1 cellular context compared by ENCODE assay signal in genomic region chr10:112302335-112302734, GRCh38.
A peak's percentile ranks its signal among the peaks of the same experiment; 100 is the strongest.
TF ChIP-seq lines count a peak whose summit lies in the region.

No MANE protein-coding gene starts in this region.

TF ChIP-seq in HepG2, 621 proteins besides CTCF, POLR2A, EP300 and RAD21 (continued from another document and continues in another):
- TF ChIP-seq, protein P1, sequence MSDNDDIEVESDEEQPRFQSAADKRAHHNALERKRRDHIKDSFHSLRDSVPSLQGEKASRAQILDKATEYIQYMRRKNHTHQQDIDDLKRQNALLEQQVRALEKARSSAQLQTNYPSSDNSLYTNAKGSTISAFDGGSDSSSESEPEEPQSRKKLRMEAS (IDR thresholded peaks at IDR 0.05): no peak
- TF ChIP-seq ASH2L (IDR thresholded peaks at IDR 0.05; ENCODE audit: insufficient read length, low read depth, low read length) (no peak), GPBP1L1 (CRISPR knock-in tag; IDR thresholded peaks at IDR 0.05) (no peak), ZNF276 (CRISPR knock-in tag; IDR thresholded peaks at IDR 0.05; ENCODE audit: low read depth) (no peak), TBL1XR1 (IDR thresholded peaks at IDR 0.05; ENCODE audit: borderline replicate concordance, low read length, partially characterized antibody) (no peak), MEIS1 (CRISPR knock-in tag; IDR thresholded peaks at IDR 0.05; ENCODE audit: borderline replicate concordance) (no peak), ZNF17 (CRISPR knock-in tag; IDR thresholded peaks at IDR 0.05) (no peak), TERF1 (CRISPR knock-in tag; IDR thresholded peaks at IDR 0.05) (no peak), ZNF557 (CRISPR knock-in tag; IDR thresholded peaks at IDR 0.05) (no peak), LRRFIP1 (CRISPR knock-in tag; conservative IDR thresholded peaks at IDR 0.05) (no peak), KAT2B (IDR thresholded peaks at IDR 0.05; ENCODE audit: borderline replicate concordance, low read depth, low read length) (no peak), SMC3 (IDR thresholded peaks at IDR 0.05; ENCODE audit: low read length) (no peak), AGO1 (IDR thresholded peaks at IDR 0.05; ENCODE audit: low read depth, low read length, poor library complexity, severe bottlenecking) (no peak), ZNF704 (CRISPR knock-in tag; IDR thresholded peaks at IDR 0.05; ENCODE audit: borderline replicate concordance) (no peak), SNRNP70 (IDR thresholded peaks at IDR 0.05; ENCODE audit: low read depth, low read length) (no peak), TOPORS (CRISPR knock-in tag; IDR thresholded peaks at IDR 0.05) (no peak), ZNF282 (IDR thresholded peaks at IDR 0.05; ENCODE audit: partially characterized antibody) (no peak), ATRX (CRISPR knock-in tag; IDR thresholded peaks at IDR 0.05; ENCODE audit: borderline replicate concordance) (no peak), BRD4 (CRISPR knock-in tag; IDR thresholded peaks at IDR 0.05) (peak; percentile 64; the same call in 1 of the 2 replicates), ZSCAN31 (CRISPR knock-in tag; IDR thresholded peaks at IDR 0.05; ENCODE audit: low read depth) (no peak), RFX3 (CRISPR knock-in tag; IDR thresholded peaks at IDR 0.05) (no peak), SIX1 (CRISPR knock-in tag; IDR thresholded peaks at IDR 0.05; ENCODE audit: borderline replicate concordance) (0 out of 2 replicates have a peak, but pooled peaks have one; percentile 52), MED8 (CRISPR knock-in tag; IDR thresholded peaks at IDR 0.05; ENCODE audit: insufficient replicate concordance) (no peak), FOXP1 (IDR thresholded peaks at IDR 0.05) (no peak), FOXP1 (CRISPR knock-in tag; IDR thresholded peaks at IDR 0.05) (peak; percentile 43; the same call in 1 of the 2 replicates), STAT5B (CRISPR knock-in tag; IDR thresholded peaks at IDR 0.05) (no peak), ZBTB20 (CRISPR knock-in tag; IDR thresholded peaks at IDR 0.05; ENCODE audit: borderline replicate concordance, low read depth) (no peak), PBX2 (CRISPR knock-in tag; IDR thresholded peaks at IDR 0.05) (no peak), ZNF446 (CRISPR knock-in tag; IDR thresholded peaks at IDR 0.05) (no peak), SP2 (CRISPR knock-in tag; IDR thresholded peaks at IDR 0.05) (no peak), YEATS4 (CRISPR knock-in tag; IDR thresholded peaks at IDR 0.05; ENCODE audit: borderline replicate concordance) (no peak), FOXA3 (CRISPR knock-in tag; IDR thresholded peaks at IDR 0.05) (peak; percentile 61), ISL2 (CRISPR knock-in tag; IDR thresholded peaks at IDR 0.05) (peak; percentile 89), HHEX (CRISPR knock-in tag; IDR thresholded peaks at IDR 0.05) (no peak), CBX5 (CRISPR knock-in tag; IDR thresholded peaks at IDR 0.05; ENCODE audit: borderline replicate concordance) (no peak), ZNF792 (CRISPR knock-in tag; IDR thresholded peaks at IDR 0.05) (no peak), SRSF4 (IDR thresholded peaks at IDR 0.05; ENCODE audit: low read depth, low read length, poor library complexity, severe bottlenecking) (no peak), ATF7 (IDR thresholded peaks at IDR 0.05) (no peak), ATF7 (CRISPR knock-in tag; IDR thresholded peaks at IDR 0.05) (no peak)
- TF ChIP-seq, protein P2, sequence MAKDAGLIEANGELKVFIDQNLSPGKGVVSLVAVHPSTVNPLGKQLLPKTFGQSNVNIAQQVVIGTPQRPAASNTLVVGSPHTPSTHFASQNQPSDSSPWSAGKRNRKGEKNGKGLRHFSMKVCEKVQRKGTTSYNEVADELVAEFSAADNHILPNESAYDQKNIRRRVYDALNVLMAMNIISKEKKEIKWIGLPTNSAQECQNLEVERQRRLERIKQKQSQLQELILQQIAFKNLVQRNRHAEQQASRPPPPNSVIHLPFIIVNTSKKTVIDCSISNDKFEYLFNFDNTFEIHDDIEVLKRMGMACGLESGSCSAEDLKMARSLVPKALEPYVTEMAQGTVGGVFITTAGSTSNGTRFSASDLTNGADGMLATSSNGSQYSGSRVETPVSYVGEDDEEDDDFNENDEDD (CRISPR knock-in tag; IDR thresholded peaks at IDR 0.05; ENCODE audit: borderline replicate concordance): no peak
- TF ChIP-seq, protein P3, sequence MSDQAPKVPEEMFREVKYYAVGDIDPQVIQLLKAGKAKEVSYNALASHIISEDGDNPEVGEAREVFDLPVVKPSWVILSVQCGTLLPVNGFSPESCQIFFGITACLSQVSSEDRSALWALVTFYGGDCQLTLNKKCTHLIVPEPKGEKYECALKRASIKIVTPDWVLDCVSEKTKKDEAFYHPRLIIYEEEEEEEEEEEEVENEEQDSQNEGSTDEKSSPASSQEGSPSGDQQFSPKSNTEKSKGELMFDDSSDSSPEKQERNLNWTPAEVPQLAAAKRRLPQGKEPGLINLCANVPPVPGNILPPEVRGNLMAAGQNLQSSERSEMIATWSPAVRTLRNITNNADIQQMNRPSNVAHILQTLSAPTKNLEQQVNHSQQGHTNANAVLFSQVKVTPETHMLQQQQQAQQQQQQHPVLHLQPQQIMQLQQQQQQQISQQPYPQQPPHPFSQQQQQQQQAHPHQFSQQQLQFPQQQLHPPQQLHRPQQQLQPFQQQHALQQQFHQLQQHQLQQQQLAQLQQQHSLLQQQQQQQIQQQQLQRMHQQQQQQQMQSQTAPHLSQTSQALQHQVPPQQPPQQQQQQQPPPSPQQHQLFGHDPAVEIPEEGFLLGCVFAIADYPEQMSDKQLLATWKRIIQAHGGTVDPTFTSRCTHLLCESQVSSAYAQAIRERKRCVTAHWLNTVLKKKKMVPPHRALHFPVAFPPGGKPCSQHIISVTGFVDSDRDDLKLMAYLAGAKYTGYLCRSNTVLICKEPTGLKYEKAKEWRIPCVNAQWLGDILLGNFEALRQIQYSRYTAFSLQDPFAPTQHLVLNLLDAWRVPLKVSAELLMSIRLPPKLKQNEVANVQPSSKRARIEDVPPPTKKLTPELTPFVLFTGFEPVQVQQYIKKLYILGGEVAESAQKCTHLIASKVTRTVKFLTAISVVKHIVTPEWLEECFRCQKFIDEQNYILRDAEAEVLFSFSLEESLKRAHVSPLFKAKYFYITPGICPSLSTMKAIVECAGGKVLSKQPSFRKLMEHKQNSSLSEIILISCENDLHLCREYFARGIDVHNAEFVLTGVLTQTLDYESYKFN (CRISPR knock-in tag; conservative IDR thresholded peaks at IDR 0.05): peak; percentile 79
- TF ChIP-seq, protein P4, sequence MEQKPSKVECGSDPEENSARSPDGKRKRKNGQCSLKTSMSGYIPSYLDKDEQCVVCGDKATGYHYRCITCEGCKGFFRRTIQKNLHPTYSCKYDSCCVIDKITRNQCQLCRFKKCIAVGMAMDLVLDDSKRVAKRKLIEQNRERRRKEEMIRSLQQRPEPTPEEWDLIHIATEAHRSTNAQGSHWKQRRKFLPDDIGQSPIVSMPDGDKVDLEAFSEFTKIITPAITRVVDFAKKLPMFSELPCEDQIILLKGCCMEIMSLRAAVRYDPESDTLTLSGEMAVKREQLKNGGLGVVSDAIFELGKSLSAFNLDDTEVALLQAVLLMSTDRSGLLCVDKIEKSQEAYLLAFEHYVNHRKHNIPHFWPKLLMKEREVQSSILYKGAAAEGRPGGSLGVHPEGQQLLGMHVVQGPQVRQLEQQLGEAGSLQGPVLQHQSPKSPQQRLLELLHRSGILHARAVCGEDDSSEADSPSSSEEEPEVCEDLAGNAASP (CRISPR knock-in tag; IDR thresholded peaks at IDR 0.05; ENCODE audit: borderline replicate concordance): peak; percentile 18; the same call in 1 of the 2 replicates
- TF ChIP-seq, protein P5, sequence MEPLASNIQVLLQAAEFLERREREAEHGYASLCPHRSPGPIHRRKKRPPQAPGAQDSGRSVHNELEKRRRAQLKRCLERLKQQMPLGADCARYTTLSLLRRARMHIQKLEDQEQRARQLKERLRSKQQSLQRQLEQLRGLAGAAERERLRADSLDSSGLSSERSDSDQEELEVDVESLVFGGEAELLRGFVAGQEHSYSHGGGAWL (CRISPR knock-in tag; IDR thresholded peaks at IDR 0.05): no peak
- TF ChIP-seq, protein P6, sequence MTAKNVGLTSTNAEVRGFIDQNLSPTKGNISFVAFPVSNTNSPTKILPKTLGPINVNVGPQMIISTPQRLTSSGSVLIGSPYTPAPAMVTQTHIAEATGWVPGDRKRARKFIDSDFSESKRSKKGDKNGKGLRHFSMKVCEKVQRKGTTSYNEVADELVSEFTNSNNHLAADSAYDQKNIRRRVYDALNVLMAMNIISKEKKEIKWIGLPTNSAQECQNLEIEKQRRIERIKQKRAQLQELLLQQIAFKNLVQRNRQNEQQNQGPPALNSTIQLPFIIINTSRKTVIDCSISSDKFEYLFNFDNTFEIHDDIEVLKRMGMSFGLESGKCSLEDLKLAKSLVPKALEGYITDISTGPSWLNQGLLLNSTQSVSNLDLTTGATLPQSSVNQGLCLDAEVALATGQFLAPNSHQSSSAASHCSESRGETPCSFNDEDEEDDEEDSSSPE (CRISPR knock-in tag; IDR thresholded peaks at IDR 0.05): no peak
- TF ChIP-seq, protein P7, sequence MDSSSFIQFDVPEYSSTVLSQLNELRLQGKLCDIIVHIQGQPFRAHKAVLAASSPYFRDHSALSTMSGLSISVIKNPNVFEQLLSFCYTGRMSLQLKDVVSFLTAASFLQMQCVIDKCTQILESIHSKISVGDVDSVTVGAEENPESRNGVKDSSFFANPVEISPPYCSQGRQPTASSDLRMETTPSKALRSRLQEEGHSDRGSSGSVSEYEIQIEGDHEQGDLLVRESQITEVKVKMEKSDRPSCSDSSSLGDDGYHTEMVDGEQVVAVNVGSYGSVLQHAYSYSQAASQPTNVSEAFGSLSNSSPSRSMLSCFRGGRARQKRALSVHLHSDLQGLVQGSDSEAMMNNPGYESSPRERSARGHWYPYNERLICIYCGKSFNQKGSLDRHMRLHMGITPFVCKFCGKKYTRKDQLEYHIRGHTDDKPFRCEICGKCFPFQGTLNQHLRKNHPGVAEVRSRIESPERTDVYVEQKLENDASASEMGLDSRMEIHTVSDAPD (CRISPR knock-in tag; IDR thresholded peaks at IDR 0.05): no peak
